16 cellular contexts compared by ENCODE assay signal in the genomic region with DNA sequence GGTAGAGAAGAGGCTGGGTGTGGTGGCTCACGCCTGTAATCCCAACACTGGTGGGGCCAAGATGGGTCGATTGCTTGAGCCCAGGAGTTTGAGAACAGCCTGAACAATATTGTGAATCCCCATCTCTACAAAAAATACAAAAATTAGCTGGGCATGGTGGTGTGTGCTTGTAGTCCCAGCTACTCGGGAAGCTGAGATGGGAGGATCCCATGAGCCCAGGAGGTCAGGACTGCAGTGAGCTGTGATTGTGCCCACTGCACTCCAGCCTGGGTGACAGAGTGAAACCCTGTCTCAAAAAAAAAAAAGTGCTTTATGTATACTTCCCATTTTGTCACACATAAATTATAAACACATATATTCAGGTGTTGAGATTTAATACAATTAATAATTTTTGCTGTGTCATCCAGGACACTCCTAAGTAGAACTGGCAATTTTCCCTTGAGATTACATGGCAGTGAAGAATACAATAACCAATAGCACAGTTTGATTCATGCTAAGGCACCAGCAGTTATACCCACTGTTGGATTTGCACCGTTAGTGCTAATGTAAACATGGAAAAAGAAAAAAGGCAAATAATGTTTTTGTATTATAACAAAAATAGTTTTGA.
"Had no signal": no experiment of that assay in that cellular context is flagged by ENCODE, and none has a peak within 500 bp of the region (broad histone marks: within the 10 kb centered on the region; RNA-seq: fewer than 3 reads in every experiment).

No MANE protein-coding gene starts in this region.

- H3K27me3 ChIP-seq: adrenal gland, esophagus squamous epithelium, heart right ventricle, thyroid gland had no signal

- DNase-seq: activated CD4-positive, alpha-beta T cell treated with anti-CD3 and anti-CD28 coated beads, Interleukin-2, amount 50 U/mL, for 4 hours; activated gamma-delta T cell treated with Interleukin-2 at 50 U/mL for 16 hours; cerebellar nuclear complex; effector CD4-positive, alpha-beta T cell; esophagus squamous epithelium; heart right ventricle; immature natural killer cell; kidney glomerular epithelial cell; left ventricle myocardium superior; stimulated activated CD4-positive, alpha-beta T cell treated with anti-CD3 and anti-CD28 coated beads, Interleukin-2, amount 100 ng/mL, for 24 hours; stimulated activated naive CD4-positive, alpha-beta T cell treated with Interleukin-2 at 50 U/mL for 16 hours; thyroid gland had no signal

- H3K9me3 ChIP-seq: adrenal gland, esophagus squamous epithelium, heart right ventricle, thyroid gland had no signal

- H3K36me3 ChIP-seq: adrenal gland, thyroid gland had no signal

- H3K4me1 ChIP-seq: adrenal gland, heart right ventricle, thyroid gland had no signal

- H3K27ac ChIP-seq: adrenal gland, heart right ventricle, thyroid gland had no signal

- FAIRE-seq: bronchial epithelial cell, endothelial cell of umbilical vein had no signal

- H3K4me3 ChIP-seq: adrenal gland, esophagus squamous epithelium, heart right ventricle, thyroid gland had no signal

- ATAC-seq: activated naive CD4-positive, alpha-beta T cell treated with anti-CD3 and anti-CD28 coated beads, Interleukin-2, amount 50 U/mL, for 72 hours; heart right ventricle; left ventricle myocardium superior had no signal
